Comparison of ENCODE assay signal across 1 cellular context in genomic region chr7:149090397-149091195, GRCh38.
TF ChIP-seq lines count a peak whose summit lies in the region.

Gene ZNF786, minus strand, starts transcription at chr7:149090718. Its CDS starts 78 bp downstream, at chr7:149090640.

TF ChIP-seq in SK-N-SH treated with all-trans-retinoic acid at 6 μM for 48 hours, 23 proteins besides CTCF, POLR2A, EP300 and RAD21 (continued from another document):
- TF ChIP-seq TSHZ2 (CRISPR knock-in tag; IDR thresholded peaks at IDR 0.05), result peak; percentile 61
